ENCODE assay signal across 21 cellular contexts in genomic region chr1:25866288-25866687, GRCh38. TPM values are rescaled to one million over a fixed set of nuclear protein-coding genes. Genes with fewer than 3 reads are reported as not detected.
"Had no signal": no experiment of that assay in that cellular context is flagged by ENCODE, and none has a peak within 500 bp of the region (broad histone marks: within the 10 kb centered on the region; RNA-seq: fewer than 3 reads in every experiment).

No MANE protein-coding gene starts in this region.

- DNase-seq: activated CD4-positive, alpha-beta T cell treated with anti-CD3 and anti-CD28 coated beads, Interleukin-2, amount 10 ng/mL, durations not matched to agents 24 days and 14 days; activated CD8-positive, alpha-beta memory T cell treated with anti-CD3 and anti-CD28 coated beads, Interleukin-2, amount 10 ng/mL, durations not matched to agents 7 days and 5 days; activated gamma-delta T cell treated with Interleukin-2 at 50 U/mL for 16 hours; activated T-cell treated with anti-CD3 and anti-CD28 coated beads for 4 hours; aorta; central memory CD4-positive, alpha-beta T cell; dorsolateral prefrontal cortex; esophagus squamous epithelium; gastrocnemius medialis; hippocampal formation; left ventricle myocardium superior; mammary epithelial cell; stimulated activated CD4-positive, alpha-beta T cell treated with anti-CD3 and anti-CD28 coated beads, Interleukin-2, amount 100 ng/mL, for 48 hours; stimulated activated CD8-positive, alpha-beta memory T cell treated with anti-CD3 and anti-CD28 coated beads, Interleukin-4, amount 100 ng/mL, for 48 hours; stimulated activated naive CD4-positive, alpha-beta T cell; SW 1271; T-helper 17 cell had no signal

- H3K4me3 ChIP-seq: dorsolateral prefrontal cortex, esophagus squamous epithelium, gastrocnemius medialis had no signal

- H3K4me3 Mint-ChIP-seq: activated CD4-positive, alpha-beta memory T cell treated with anti-CD3 and anti-CD28 coated beads, Interleukin-2, amount 10 ng/mL, durations not matched to agents 7 days and 5 days; activated CD4-positive, alpha-beta T cell treated with anti-CD3 and anti-CD28 coated beads, Interleukin-2, amount 10 ng/mL, durations not matched to agents 24 days and 14 days; activated CD8-positive, alpha-beta memory T cell treated with anti-CD3 and anti-CD28 coated beads, Interleukin-2, amount 10 ng/mL, durations not matched to agents 7 days and 5 days; activated naive CD4-positive, alpha-beta T cell treated with anti-CD3 and anti-CD28 coated beads, Interleukin-2, amount 50 U/mL, for 24 hours; natural killer cell treated with Interleukin-12 subunit alpha and Interleukin-12 subunit beta and Interleukin-15 and Interleukin-18, amount 100 ng/mL, for 72 hours; T-helper 17 cell had no signal

- H3K36me3 ChIP-seq: gastrocnemius medialis had no signal

- H3K27ac ChIP-seq: dorsolateral prefrontal cortex, gastrocnemius medialis had no signal

- H3K36me3 Mint-ChIP-seq: activated CD8-positive, alpha-beta memory T cell treated with anti-CD3 and anti-CD28 coated beads, Interleukin-2, amount 10 ng/mL, durations not matched to agents 7 days and 5 days; activated naive CD4-positive, alpha-beta T cell treated with anti-CD3 and anti-CD28 coated beads, Interleukin-2, amount 50 U/mL, for 24 hours; natural killer cell treated with Interleukin-12 subunit alpha and Interleukin-12 subunit beta and Interleukin-15 and Interleukin-18, amount 100 ng/mL, for 72 hours had no signal

- H3K9me3 Mint-ChIP-seq: activated CD4-positive, alpha-beta memory T cell treated with anti-CD3 and anti-CD28 coated beads, Interleukin-2, amount 10 ng/mL, durations not matched to agents 7 days and 5 days; activated CD4-positive, alpha-beta T cell treated with anti-CD3 and anti-CD28 coated beads, Interleukin-2, amount 10 ng/mL, durations not matched to agents 24 days and 14 days; activated naive CD4-positive, alpha-beta T cell treated with anti-CD3 and anti-CD28 coated beads, Interleukin-2, amount 50 U/mL, for 24 hours; natural killer cell treated with Interleukin-12 subunit alpha and Interleukin-12 subunit beta and Interleukin-15 and Interleukin-18, amount 100 ng/mL, for 72 hours had no signal

- H3K27me3 Mint-ChIP-seq: activated CD4-positive, alpha-beta memory T cell treated with anti-CD3 and anti-CD28 coated beads, Interleukin-2, amount 10 ng/mL, durations not matched to agents 7 days and 5 days; activated CD4-positive, alpha-beta T cell treated with anti-CD3 and anti-CD28 coated beads, Interleukin-2, amount 10 ng/mL, durations not matched to agents 24 days and 14 days; activated CD8-positive, alpha-beta memory T cell treated with anti-CD3 and anti-CD28 coated beads, Interleukin-2, amount 10 ng/mL, durations not matched to agents 7 days and 5 days; activated naive CD4-positive, alpha-beta T cell treated with anti-CD3 and anti-CD28 coated beads, Interleukin-2, amount 50 U/mL, for 24 hours; natural killer cell treated with Interleukin-12 subunit alpha and Interleukin-12 subunit beta and Interleukin-15 and Interleukin-18, amount 100 ng/mL, for 72 hours; T-helper 17 cell had no signal

- H3K27ac Mint-ChIP-seq: activated CD4-positive, alpha-beta memory T cell treated with anti-CD3 and anti-CD28 coated beads, Interleukin-2, amount 10 ng/mL, durations not matched to agents 7 days and 5 days; activated CD4-positive, alpha-beta T cell treated with anti-CD3 and anti-CD28 coated beads, Interleukin-2, amount 10 ng/mL, durations not matched to agents 24 days and 14 days; activated CD8-positive, alpha-beta memory T cell treated with anti-CD3 and anti-CD28 coated beads, Interleukin-2, amount 10 ng/mL, durations not matched to agents 7 days and 5 days; activated naive CD4-positive, alpha-beta T cell treated with anti-CD3 and anti-CD28 coated beads, Interleukin-2, amount 50 U/mL, for 24 hours; natural killer cell treated with Interleukin-12 subunit alpha and Interleukin-12 subunit beta and Interleukin-15 and Interleukin-18, amount 100 ng/mL, for 72 hours had no signal

- ATAC-seq: activated CD4-positive, CD25-positive, alpha-beta regulatory T cell treated with anti-CD3 and anti-CD28 coated beads, Interleukin-2, amount 50 U/mL, for 24 hours; activated CD8-positive, alpha-beta memory T cell treated with anti-CD3 and anti-CD28 coated beads, Interleukin-2, amount 10 ng/mL, durations not matched to agents 7 days and 5 days; gastrocnemius medialis; left ventricle myocardium superior; natural killer cell treated with Interleukin-12 subunit alpha and Interleukin-12 subunit beta and Interleukin-15 and Interleukin-18, amount 100 ng/mL, for 72 hours; T-helper 17 cell had no signal

- H3K9me3 ChIP-seq: esophagus squamous epithelium, gastrocnemius medialis had no signal

RNA-seq across cellular contexts. Expression of gene AUNIP, which starts 7.0 kb away (rescaled TPM):
- total RNA-seq: aorta, gastrocnemius medialis, left ventricle myocardium superior had no signal
- polyA plus RNA-seq: aorta had no signal
